In genomic region chr21:32516729-32517649, GRCh38 we compare ENCODE assay signal across 12 cellular contexts.
DNase-seq lines count a peak whose midpoint lies in the region; ATAC-seq, FAIRE-seq and TF ChIP-seq lines count a peak whose summit lies in the region.
"Had no signal": no experiment of that assay in that cellular context is flagged by ENCODE, and none has a peak within 500 bp of the region (broad histone marks: within the 10 kb centered on the region; RNA-seq: fewer than 3 reads in every experiment).

No MANE protein-coding gene starts in this region.

- no peaks in the 10 kb centered on the region for H3K36me3 Mint-ChIP-seq in chondrocyte (ENCODE audit: low read depth)
- no peaks in the 10 kb centered on the region for H3K36me3 Mint-ChIP-seq in activated CD4-positive, alpha-beta T cell treated with anti-CD3 and anti-CD28 coated beads, Interleukin-2, amount 10 ng/mL, durations not matched to agents 24 days and 14 days (ENCODE audit: low read depth)
- H3K36me3 Mint-ChIP-seq: activated naive CD4-positive, alpha-beta T cell treated with anti-CD3 and anti-CD28 coated beads, Interleukin-2, amount 50 U/mL, for 24 hours; neural progenitor cell had no signal

- H3K9me3 ChIP-seq in HepG2 (ENCODE audit: low read length): no peaks in the 10 kb centered on the region

- TF ChIP-seq CTCF in BJ (IDR thresholded peaks at IDR 0.05; ENCODE audit: insufficient read depth, low read depth, low read length): no peak
- no peak for TF ChIP-seq CTCF in chondrocyte (IDR thresholded peaks at IDR 0.05)
- TF ChIP-seq CTCF in HepG2 (CRISPR knock-in tag; IDR thresholded peaks at IDR 0.05): no peak

- CTCF ChIA-PET in BJ (lab: Yijun Ruan, JAX): interaction anchor here (1.1 to 1.4 kb wide), 2 partner anchors 11 to 42 kb away, joined by 3 to 4 read pairs; no protein-coding TSS in a partner anchor
- CTCF ChIA-PET in HepG2 (lab: Yijun Ruan, JAX; ENCODE audit: low intra/inter-chr PET ratio, low total read pairs): no interaction called here

- H3K9me3 Mint-ChIP-seq in chondrocyte (ENCODE audit: low read depth): no peaks in the 10 kb centered on the region
- no peaks in the 10 kb centered on the region for H3K9me3 Mint-ChIP-seq in activated CD4-positive, alpha-beta T cell treated with anti-CD3 and anti-CD28 coated beads, Interleukin-2, amount 10 ng/mL, durations not matched to agents 24 days and 14 days
- H3K9me3 Mint-ChIP-seq: activated naive CD4-positive, alpha-beta T cell treated with anti-CD3 and anti-CD28 coated beads, Interleukin-2, amount 50 U/mL, for 24 hours had no signal

- no peak overlapping the region for H3K9ac ChIP-seq in HepG2 (ENCODE audit: insufficient read depth, low read depth, low read length)
- H3K9ac ChIP-seq: neural progenitor cell had no signal

- H3K4me3 Mint-ChIP-seq in chondrocyte (ENCODE audit: unreplicated experiment): no peak overlapping the region
- H3K4me3 Mint-ChIP-seq in activated CD4-positive, alpha-beta T cell treated with anti-CD3 and anti-CD28 coated beads, Interleukin-2, amount 10 ng/mL, durations not matched to agents 24 days and 14 days: no peak overlapping the region
- H3K4me3 Mint-ChIP-seq: activated naive CD4-positive, alpha-beta T cell treated with anti-CD3 and anti-CD28 coated beads, Interleukin-2, amount 50 U/mL, for 24 hours; neural progenitor cell had no signal

- peak overlapping the region; percentile 41 for H3K27ac Mint-ChIP-seq in chondrocyte (ENCODE audit: unreplicated experiment)
- no peak overlapping the region for H3K27ac Mint-ChIP-seq in activated CD4-positive, alpha-beta T cell treated with anti-CD3 and anti-CD28 coated beads, Interleukin-2, amount 10 ng/mL, durations not matched to agents 24 days and 14 days
- H3K27ac Mint-ChIP-seq: activated naive CD4-positive, alpha-beta T cell treated with anti-CD3 and anti-CD28 coated beads, Interleukin-2, amount 50 U/mL, for 24 hours; neural progenitor cell had no signal

- no peak for TF ChIP-seq EP300 in HepG2 (IDR thresholded peaks at IDR 0.05; ENCODE audit: low read depth in 2 of 2, low read length in 2 of 2)
- no peak for TF ChIP-seq EP300 in HepG2 (CRISPR knock-in tag; IDR thresholded peaks at IDR 0.05; ENCODE audit: borderline replicate concordance)

- no TSS peak for BruUV-seq in HepG2 (replicated peaks; lab: Mats Ljungman, UMichigan)

- whole genome bisulfite sequencing in HepG2 (ENCODE audit: low lambda C conversion rate): 43% methylated on average over 10 of the region's 10 CpGs

- H4K20me1 ChIP-seq in HepG2 (ENCODE audit: insufficient read depth, low read length): no peaks in the 10 kb centered on the region

- H2AFZ ChIP-seq in HepG2 (ENCODE audit: low read length): no peak overlapping the region
- H2AFZ ChIP-seq: neural progenitor cell had no signal

- POLR2A ChIA-PET in BJ (lab: Charles Lee) (no interaction called here), HepG2 (lab: Yijun Ruan, JAX) (no interaction called here)

- no peak for ATAC-seq in HepG2
- ATAC-seq in GM19452 (IDR thresholded peaks at IDR 0.05; ENCODE audit: unreplicated experiment): no peak
- ATAC-seq: activated CD4-positive, CD25-positive, alpha-beta regulatory T cell treated with anti-CD3 and anti-CD28 coated beads, Interleukin-2, amount 50 U/mL, for 24 hours had no signal

- no peak for TF ChIP-seq POLR2A in HepG2 (IDR thresholded peaks at IDR 0.05; ENCODE audit: insufficient read depth in 1 of 2, low read depth in 2 of 2, low read length in 2 of 2)

- DNase-seq in BJ (ENCODE audit: low read depth) (peak; percentile 51), NCI-H226 (peak; percentile 93), chondrocyte (ENCODE audit: low spot score) (no peak), HepG2 (ENCODE audit: low spot score) (no peak), NCI-H1048 (lab: John Stamatoyannopoulos, UW) (no peak), NCI-H510A (lab: John Stamatoyannopoulos, UW) (no peak)
- DNase-seq in activated CD4-positive, alpha-beta T cell treated with anti-CD3 and anti-CD28 coated beads, Interleukin-2, amount 10 ng/mL, durations not matched to agents 24 days and 14 days: no peak
- DNase-seq: NCI-H748 treated with DMSO at 0.1 percent for 48 hours had no signal

- no peaks in the 10 kb centered on the region for H3K79me2 ChIP-seq in HepG2 (ENCODE audit: insufficient read depth, low read length)

- TF ChIP-seq RAD21 in HepG2 (CRISPR knock-in tag; IDR thresholded peaks at IDR 0.05): no peak

- intact Hi-C loops in HepG2 (cut with micrococcal nuclease; ENCODE audit: unreplicated experiment): no loop called here
- intact Hi-C loops in activated CD4-positive, alpha-beta T cell treated with anti-CD3 and anti-CD28 coated beads, Interleukin-2, amount 10 ng/mL, durations not matched to agents 24 days and 14 days (cut with micrococcal nuclease): no loop called here

- H3K27me3 Mint-ChIP-seq in chondrocyte (ENCODE audit: low read depth): peaks cover 2% of the 10 kb centered on the region
- H3K27me3 Mint-ChIP-seq in activated CD4-positive, alpha-beta T cell treated with anti-CD3 and anti-CD28 coated beads, Interleukin-2, amount 10 ng/mL, durations not matched to agents 24 days and 14 days: no peaks in the 10 kb centered on the region
- H3K27me3 Mint-ChIP-seq: activated naive CD4-positive, alpha-beta T cell treated with anti-CD3 and anti-CD28 coated beads, Interleukin-2, amount 50 U/mL, for 24 hours had no signal

- H3K4me1 Mint-ChIP-seq in chondrocyte (ENCODE audit: low read depth): peaks cover 25% of the 10 kb centered on the region
- H3K4me1 Mint-ChIP-seq in activated CD4-positive, alpha-beta T cell treated with anti-CD3 and anti-CD28 coated beads, Interleukin-2, amount 10 ng/mL, durations not matched to agents 24 days and 14 days: no peaks in the 10 kb centered on the region
- H3K4me1 Mint-ChIP-seq: activated naive CD4-positive, alpha-beta T cell treated with anti-CD3 and anti-CD28 coated beads, Interleukin-2, amount 50 U/mL, for 24 hours had no signal

- H3K36me3 ChIP-seq in BJ (ENCODE audit: control insufficient read depth, insufficient read depth, low read length): no peaks in the 10 kb centered on the region
- H3K36me3 ChIP-seq in HepG2 (replicated peaks in 1 of 2; ENCODE audit: control insufficient read depth in 1 of 2, insufficient read depth in 2 of 2, low read length in 2 of 2): no peaks in the 10 kb centered on the region
- H3K36me3 ChIP-seq: neural progenitor cell had no signal

- no peak overlapping the region for H3K4me3 ChIP-seq in BJ (ENCODE audit: low read depth, low read length)
- no peak overlapping the region for H3K4me3 ChIP-seq in HepG2 (replicated peaks in 1 of 3; ENCODE audit: insufficient read depth in 1 of 3, low read depth in 2 of 3, low read length in 3 of 3)
- H3K4me3 ChIP-seq: neural progenitor cell had no signal

- in situ Hi-C loops in HepG2 (cut with HindIII; ENCODE audit: extremely low pct_ligation_motif_present, low pct_unique_long_range_greater_than_20kb): no loop called here

- H3K4me1 ChIP-seq in HepG2 (ENCODE audit: insufficient read depth, low read length): peaks cover 12% of the 10 kb centered on the region; the same call in 1 of the 2 replicates

- no peak for FAIRE-seq in HepG2 (lab: Jason Lieb, UNC)

- H3K27me3 ChIP-seq in BJ (ENCODE audit: control insufficient read depth, insufficient read depth, low read length): no peaks in the 10 kb centered on the region
- no peaks in the 10 kb centered on the region for H3K27me3 ChIP-seq in HepG2 (ENCODE audit: control insufficient read depth in 1 of 2, insufficient read depth in 2 of 2, low read length in 2 of 2)
- H3K27me3 ChIP-seq: neural progenitor cell had no signal

- H3K27ac ChIP-seq in HepG2 (ENCODE audit: extremely low read length, insufficient read depth, low read length): no peak overlapping the region
- H3K27ac ChIP-seq: neural progenitor cell had no signal

- no peak overlapping the region for H3K4me2 ChIP-seq in HepG2 (ENCODE audit: low read depth, low read length)
- H3K4me2 ChIP-seq: neural progenitor cell had no signal

TF ChIP-seq in HepG2, 621 proteins besides CTCF, POLR2A, EP300 and RAD21:
- TF ChIP-seq REXO4 (CRISPR knock-in tag; IDR thresholded peaks at IDR 0.05; ENCODE audit: borderline replicate concordance) (no peak), CREB1 (IDR thresholded peaks at IDR 0.05) (0 out of 2 replicates have a peak, but pooled peaks have one; percentile 9), CREB1 (CRISPR knock-in tag; IDR thresholded peaks at IDR 0.05) (no peak)

Comparison
In these comparisons a context has a peak if more than half of its experiments do, and no peak if none do; other contexts are left out.
1. DNase-seq: peak in BJ (single experiment) and NCI-H226 (single experiment); none in chondrocyte (single experiment), HepG2 (single experiment), NCI-H1048 (single experiment), activated CD4-positive, alpha-beta T cell treated with anti-CD3 and anti-CD28 coated beads, Interleukin-2, amount 10 ng/mL, durations not matched to agents 24 days and 14 days (single experiment) and NCI-H510A (single experiment).